Comparison of ENCODE assay signal across 23 cellular contexts in genomic region chr19:56161534-56161933, GRCh38. TPM values are rescaled to one million over a fixed set of nuclear protein-coding genes. Genes with fewer than 3 reads are reported as not detected.
"Had no signal": no experiment of that assay in that cellular context is flagged by ENCODE, and none has a peak within 500 bp of the region (broad histone marks: within the 10 kb centered on the region; RNA-seq: fewer than 3 reads in every experiment).

No MANE protein-coding gene starts in this region.

- H3K9me3 ChIP-seq: Peyer's patch, SJSA1 had no signal

- H3K4me3 ChIP-seq: Peyer's patch, SJSA1 had no signal

- FAIRE-seq: astrocyte had no signal

- H3K27me3 ChIP-seq: Peyer's patch, SJSA1 had no signal

- H3K4me3 Mint-ChIP-seq: activated CD8-positive, alpha-beta T cell treated with anti-CD3 and anti-CD28 coated beads for 36 hours; activated naive CD8-positive, alpha-beta T cell; activated T-cell treated with anti-CD3 and anti-CD28 coated beads, Interleukin-2, amount 50 U/mL, for 72 hours; brain; central memory CD8-positive, alpha-beta T cell; T-helper 1 cell treated with Interleukin-12 subunit alpha and Interleukin-12 subunit beta and Interleukin-4 antibody, amounts not matched to agents 30 μg/mL and 1 μg/mL, for 36 hours had no signal

- H3K4me1 Mint-ChIP-seq: brain; central memory CD8-positive, alpha-beta T cell had no signal

- H3K9ac ChIP-seq: KMS-11 had no signal

- DNase-seq: activated CD4-positive, alpha-beta T cell treated with anti-CD3 and anti-CD28 coated beads for 4 hours; activated CD8-positive, alpha-beta memory T cell treated with anti-CD3 and anti-CD28 coated beads, Interleukin-2, amount 50 U/mL, for 4 hours; activated gamma-delta T cell treated with Interleukin-2 at 50 U/mL for 16 hours; amygdala; NCI-H1092; NCI-H1436; NCI-H1694 treated with DMSO at 0.1 percent for 48 hours; NCI-H2081; NCI-H446; NCI-H524; Peyer's patch; SHP77 had no signal

- H3K27ac ChIP-seq: KMS-11, Peyer's patch, SJSA1 had no signal

- H3K27ac Mint-ChIP-seq: activated CD8-positive, alpha-beta T cell treated with anti-CD3 and anti-CD28 coated beads for 36 hours; activated naive CD8-positive, alpha-beta T cell; activated T-cell treated with anti-CD3 and anti-CD28 coated beads, Interleukin-2, amount 50 U/mL, for 72 hours; activated T-helper 2 cell treated with anti-CD3 and anti-CD28 coated beads, Interferon-gamma antibody, Interleukin-2, Interleukin-4, amounts not matched to agents 10 μg/mL and 5 μg/mL and 100 μg/mL, durations not matched to agents 14 hours and 24 hours and 36 hours; T-helper 1 cell treated with Interleukin-12 subunit alpha and Interleukin-12 subunit beta and Interleukin-4 antibody, amounts not matched to agents 30 μg/mL and 1 μg/mL, for 36 hours had no signal

- H3K4me1 ChIP-seq: Peyer's patch, SJSA1 had no signal

- H3K9me3 Mint-ChIP-seq: activated CD8-positive, alpha-beta T cell treated with anti-CD3 and anti-CD28 coated beads for 36 hours; brain; central memory CD8-positive, alpha-beta T cell; T-helper 1 cell treated with Interleukin-12 subunit alpha and Interleukin-12 subunit beta and Interleukin-4 antibody, amounts not matched to agents 30 μg/mL and 1 μg/mL, for 36 hours had no signal

- H3K4me2 ChIP-seq: KMS-11 had no signal

RNA-seq across cellular contexts. Expression of gene GALP, which starts 14.3 kb away (rescaled TPM):
- total RNA-seq: activated CD8-positive, alpha-beta T cell treated with anti-CD3 and anti-CD28 coated beads for 36 hours; activated T-cell treated with anti-CD3 and anti-CD28 coated beads, Interleukin-2, amount 50 U/mL, for 72 hours; activated T-helper 2 cell treated with anti-CD3 and anti-CD28 coated beads, Interferon-gamma antibody, Interleukin-2, Interleukin-4, amounts not matched to agents 10 μg/mL and 5 μg/mL and 100 μg/mL, durations not matched to agents 14 hours and 24 hours and 36 hours; astrocyte; MCF 10A; Peyer's patch; SJSA1 had no signal

RNA-seq across cellular contexts. Expression of gene ZSCAN5B, which starts 36.0 kb away (rescaled TPM):
- total RNA-seq: activated CD8-positive, alpha-beta T cell treated with anti-CD3 and anti-CD28 coated beads for 36 hours; activated T-cell treated with anti-CD3 and anti-CD28 coated beads, Interleukin-2, amount 50 U/mL, for 72 hours; activated T-helper 2 cell treated with anti-CD3 and anti-CD28 coated beads, Interferon-gamma antibody, Interleukin-2, Interleukin-4, amounts not matched to agents 10 μg/mL and 5 μg/mL and 100 μg/mL, durations not matched to agents 14 hours and 24 hours and 36 hours; astrocyte; MCF 10A; Peyer's patch; SJSA1 had no signal

RNA-seq across cellular contexts. Expression of gene ZSCAN5C, which starts 40.5 kb away (rescaled TPM):
- total RNA-seq: activated CD8-positive, alpha-beta T cell treated with anti-CD3 and anti-CD28 coated beads for 36 hours; activated T-cell treated with anti-CD3 and anti-CD28 coated beads, Interleukin-2, amount 50 U/mL, for 72 hours; activated T-helper 2 cell treated with anti-CD3 and anti-CD28 coated beads, Interferon-gamma antibody, Interleukin-2, Interleukin-4, amounts not matched to agents 10 μg/mL and 5 μg/mL and 100 μg/mL, durations not matched to agents 14 hours and 24 hours and 36 hours; astrocyte; MCF 10A; Peyer's patch; SJSA1 had no signal
